In the genomic region with DNA sequence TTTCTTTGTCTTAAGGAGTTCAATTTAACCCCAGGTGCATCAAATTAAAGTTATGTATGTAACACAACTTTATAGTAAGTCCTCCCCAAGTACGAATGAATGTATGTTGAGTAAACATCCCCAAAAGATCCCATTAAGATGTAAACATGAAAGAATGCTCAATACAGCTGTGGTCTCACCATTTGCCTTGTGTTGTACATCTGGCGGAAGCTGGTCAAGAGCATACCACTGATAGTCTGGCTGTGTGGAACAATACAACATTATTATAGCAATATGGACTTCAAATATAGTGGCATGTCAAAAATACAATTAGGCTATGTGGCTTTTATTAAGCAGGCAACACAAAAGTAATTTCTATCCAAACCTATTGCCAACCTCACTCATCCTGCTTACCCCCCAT, we compare ENCODE assay signal across 23 cellular contexts. TPM values are rescaled to one million over a fixed set of nuclear protein-coding genes. Genes with fewer than 3 reads are reported as not detected.
A peak's percentile ranks its signal among the peaks of the same experiment; 100 is the strongest.
DNase-seq lines count a peak whose midpoint lies in the region; ATAC-seq and TF ChIP-seq lines count a peak whose summit lies in the region.
"Had no signal": no experiment of that assay in that cellular context is flagged by ENCODE, and none has a peak within 500 bp of the region (broad histone marks: within the 10 kb centered on the region; RNA-seq: fewer than 3 reads in every experiment).

No MANE protein-coding gene starts in this region.

- peaks cover 53% of the 10 kb centered on the region for H3K4me1 Mint-ChIP-seq in activated T-cell treated with anti-CD3 and anti-CD28 coated beads, Interleukin-2, amount 50 U/mL, for 72 hours (ENCODE audit: low read depth)
- H3K4me1 Mint-ChIP-seq in activated T-cell treated with anti-CD3 and anti-CD28 coated beads, Interleukin-2, amount 50 U/mL, for 4 hours (ENCODE audit: low read depth): peaks cover 39% of the 10 kb centered on the region
- H3K4me1 Mint-ChIP-seq in activated naive CD8-positive, alpha-beta T cell treated with anti-CD3 and anti-CD28 coated beads for 36 hours: peaks cover 70% of the 10 kb centered on the region
- peaks cover 75% of the 10 kb centered on the region for H3K4me1 Mint-ChIP-seq in stimulated activated naive CD8-positive, alpha-beta T cell treated with anti-CD3 and anti-CD28 coated beads, Interleukin-15, amount 100 ng/mL, for 72 hours
- peaks cover 9% of the 10 kb centered on the region for H3K4me1 Mint-ChIP-seq in osteocyte (ENCODE audit: unreplicated experiment)
- H3K4me1 Mint-ChIP-seq: memory B cell, naive B cell had no signal

- H3K9me3 Mint-ChIP-seq in activated T-cell treated with anti-CD3 and anti-CD28 coated beads, Interleukin-2, amount 50 U/mL, for 72 hours: no peaks in the 10 kb centered on the region
- no peaks in the 10 kb centered on the region for H3K9me3 Mint-ChIP-seq in activated T-cell treated with anti-CD3 and anti-CD28 coated beads, Interleukin-2, amount 50 U/mL, for 4 hours
- peaks cover 4% of the 10 kb centered on the region for H3K9me3 Mint-ChIP-seq in activated naive CD8-positive, alpha-beta T cell treated with anti-CD3 and anti-CD28 coated beads for 36 hours
- H3K9me3 Mint-ChIP-seq in stimulated activated naive CD8-positive, alpha-beta T cell treated with anti-CD3 and anti-CD28 coated beads, Interleukin-15, amount 100 ng/mL, for 72 hours: no peaks in the 10 kb centered on the region
- no peaks in the 10 kb centered on the region for H3K9me3 Mint-ChIP-seq in osteocyte (ENCODE audit: unreplicated experiment)
- H3K9me3 Mint-ChIP-seq: memory B cell had no signal

- no peak for ATAC-seq in activated T-cell treated with anti-CD3 and anti-CD28 coated beads, Interleukin-2, amount 50 U/mL, for 72 hours (replicated peaks in 1 of 2)
- no peak for ATAC-seq in activated T-cell treated with anti-CD3 and anti-CD28 coated beads, Interleukin-2, amount 50 U/mL, for 4 hours
- peak; percentile 18 for ATAC-seq in HG02798 (IDR thresholded peaks at IDR 0.05; ENCODE audit: poor library complexity, unreplicated experiment)
- no peak for ATAC-seq in stimulated activated naive CD8-positive, alpha-beta T cell treated with anti-CD3 and anti-CD28 coated beads, Interleukin-15, amount 100 ng/mL, for 72 hours
- ATAC-seq: heart right ventricle, left colon, Right ventricle myocardium inferior had no signal

- H3K36me3 Mint-ChIP-seq in activated T-cell treated with anti-CD3 and anti-CD28 coated beads, Interleukin-2, amount 50 U/mL, for 72 hours (ENCODE audit: insufficient read depth in 2 of 2): peaks cover 2% of the 10 kb centered on the region in 2 donors
- H3K36me3 Mint-ChIP-seq in activated T-cell treated with anti-CD3 and anti-CD28 coated beads, Interleukin-2, amount 50 U/mL, for 4 hours (ENCODE audit: insufficient read depth): peaks cover 20% of the 10 kb centered on the region
- H3K36me3 Mint-ChIP-seq in activated naive CD8-positive, alpha-beta T cell treated with anti-CD3 and anti-CD28 coated beads for 36 hours: peaks cover 28% of the 10 kb centered on the region
- no peaks in the 10 kb centered on the region for H3K36me3 Mint-ChIP-seq in osteocyte (ENCODE audit: unreplicated experiment)
- H3K36me3 Mint-ChIP-seq: memory B cell, naive B cell had no signal

- in situ Hi-C loops in KBM-7 (cut with MboI; ENCODE audit: low pct_unique_long_range_greater_than_20kb, low sequenced_read_pairs): no loop called here

- TF ChIP-seq CTCF in osteocyte (IDR thresholded peaks at IDR 0.05): no peak

- DNase-seq in activated T-cell treated with anti-CD3 and anti-CD28 coated beads, Interleukin-2, amount 50 U/mL, for 72 hours: no peak
- DNase-seq in activated T-cell treated with anti-CD3 and anti-CD28 coated beads, Interleukin-2, amount 50 U/mL, for 4 hours: no peak
- no peak for DNase-seq in activated naive CD8-positive, alpha-beta T cell treated with anti-CD3 and anti-CD28 coated beads for 36 hours
- DNase-seq in stimulated activated naive CD8-positive, alpha-beta T cell treated with anti-CD3 and anti-CD28 coated beads, Interleukin-15, amount 100 ng/mL, for 72 hours: no peak
- no peak for DNase-seq in DMS153 treated with DMSO at 0.1 percent for 48 hours (lab: John Stamatoyannopoulos, UW; ENCODE audit: unreplicated experiment)
- no peak for DNase-seq in osteocyte (ENCODE audit: extremely low spot score, unreplicated experiment)
- DNase-seq in KBM-7: no peak
- DNase-seq: activated CD4-positive, CD25-positive, alpha-beta regulatory T cell treated with anti-CD3 and anti-CD28 coated beads, Interleukin-2, amount 50 U/mL, for 72 hours; DMS153; GF-D8; heart right ventricle; left colon; naive B cell; NCI-H1105; NCI-H2029 treated with DMSO at 0.1 percent for 48 hours; NCI-H345; NCI-H82; OCI-M1; retina; upper lobe of left lung had no signal

- peak overlapping the region; percentile 13 for H3K27ac Mint-ChIP-seq in activated T-cell treated with anti-CD3 and anti-CD28 coated beads, Interleukin-2, amount 50 U/mL, for 72 hours
- peak overlapping the region; percentile 86 for H3K27ac Mint-ChIP-seq in activated naive CD8-positive, alpha-beta T cell treated with anti-CD3 and anti-CD28 coated beads for 36 hours
- H3K27ac Mint-ChIP-seq in stimulated activated naive CD8-positive, alpha-beta T cell treated with anti-CD3 and anti-CD28 coated beads, Interleukin-15, amount 100 ng/mL, for 72 hours: peak overlapping the region in 1 of 2 donors; percentile 2
- no peak overlapping the region for H3K27ac Mint-ChIP-seq in osteocyte (ENCODE audit: unreplicated experiment)
- H3K27ac Mint-ChIP-seq: memory B cell had no signal

- H3K27me3 Mint-ChIP-seq in activated T-cell treated with anti-CD3 and anti-CD28 coated beads, Interleukin-2, amount 50 U/mL, for 72 hours (ENCODE audit: low read depth): no peaks in the 10 kb centered on the region
- no peaks in the 10 kb centered on the region for H3K27me3 Mint-ChIP-seq in activated T-cell treated with anti-CD3 and anti-CD28 coated beads, Interleukin-2, amount 50 U/mL, for 4 hours (ENCODE audit: low read depth)
- H3K27me3 Mint-ChIP-seq in activated naive CD8-positive, alpha-beta T cell treated with anti-CD3 and anti-CD28 coated beads for 36 hours: no peaks in the 10 kb centered on the region
- H3K27me3 Mint-ChIP-seq in stimulated activated naive CD8-positive, alpha-beta T cell treated with anti-CD3 and anti-CD28 coated beads, Interleukin-15, amount 100 ng/mL, for 72 hours: no peaks in the 10 kb centered on the region
- H3K27me3 Mint-ChIP-seq in osteocyte (ENCODE audit: unreplicated experiment): no peaks in the 10 kb centered on the region
- H3K27me3 Mint-ChIP-seq: memory B cell, naive B cell had no signal

- peak overlapping the region; percentile 32 to 70 for H3K4me3 Mint-ChIP-seq in activated T-cell treated with anti-CD3 and anti-CD28 coated beads, Interleukin-2, amount 50 U/mL, for 72 hours
- no peak overlapping the region for H3K4me3 Mint-ChIP-seq in activated T-cell treated with anti-CD3 and anti-CD28 coated beads, Interleukin-2, amount 50 U/mL, for 4 hours
- peak overlapping the region; percentile 49 for H3K4me3 Mint-ChIP-seq in activated naive CD8-positive, alpha-beta T cell treated with anti-CD3 and anti-CD28 coated beads for 36 hours
- peak overlapping the region; percentile 37 to 64 for H3K4me3 Mint-ChIP-seq in stimulated activated naive CD8-positive, alpha-beta T cell treated with anti-CD3 and anti-CD28 coated beads, Interleukin-15, amount 100 ng/mL, for 72 hours
- H3K4me3 Mint-ChIP-seq in osteocyte (ENCODE audit: unreplicated experiment): no peak overlapping the region
- H3K4me3 Mint-ChIP-seq: memory B cell, naive B cell had no signal

RNA-seq across cellular contexts. Expression of gene TNIP3, which starts 25.7 kb away (rescaled TPM):
- total RNA-seq in activated T-cell treated with anti-CD3 and anti-CD28 coated beads, Interleukin-2, amount 50 U/mL, for 72 hours: 1 to 10 TPM; 2.3 to 6.1 TPM
- 10 to 100 TPM in 2 of 3 donors, 1 to 10 TPM in 1; 7.4 to 21.9 (median 20.6) TPM for total RNA-seq in activated T-cell treated with anti-CD3 and anti-CD28 coated beads, Interleukin-2, amount 50 U/mL, for 4 hours
- 1 to 10 TPM; 3.3 TPM for total RNA-seq in activated naive CD8-positive, alpha-beta T cell treated with anti-CD3 and anti-CD28 coated beads for 36 hours
- total RNA-seq in osteocyte: not detected in 2 replicates
- total RNA-seq: Right ventricle myocardium inferior had no signal

Comparison
In these comparisons a context has a peak if more than half of its experiments do, and no peak if none do; other contexts are left out.
1. H3K4me3 Mint-ChIP-seq: peak in activated T-cell treated with anti-CD3 and anti-CD28 coated beads, Interleukin-2, amount 50 U/mL, for 72 hours (2 of 2), activated naive CD8-positive, alpha-beta T cell treated with anti-CD3 and anti-CD28 coated beads for 36 hours (single experiment) and stimulated activated naive CD8-positive, alpha-beta T cell treated with anti-CD3 and anti-CD28 coated beads, Interleukin-15, amount 100 ng/mL, for 72 hours (2 of 2); none in activated T-cell treated with anti-CD3 and anti-CD28 coated beads, Interleukin-2, amount 50 U/mL, for 4 hours (single experiment) and osteocyte (single experiment).